Comparison of ENCODE assay signal across 8 cellular contexts in genomic region chr12:9750276-9751203, GRCh38. TPM values are rescaled to one million over a fixed set of nuclear protein-coding genes. Genes with fewer than 3 reads are reported as not detected.
DNase-seq lines count a peak whose midpoint lies in the region; ATAC-seq, FAIRE-seq and TF ChIP-seq lines count a peak whose summit lies in the region.

No MANE protein-coding gene starts in this region.

- peaks cover 55% of the 10 kb centered on the region for H3K4me1 Mint-ChIP-seq in stimulated activated naive CD8-positive, alpha-beta T cell treated with anti-CD3 and anti-CD28 coated beads, Interleukin-15, Interleukin-2, amounts not matched to agents 100 ng/mL and 50 ng/mL, for 24 hours (ENCODE audit: low read depth)

- no peak overlapping the region for H3K9ac ChIP-seq in liver (ENCODE audit: low read depth in 1 of 2, low read length in 2 of 2)

- H3K27me3 ChIP-seq in WERI-Rb-1 (ENCODE audit: insufficient read depth, low read depth, severe bottlenecking) (no peaks in the 10 kb centered on the region), liver (ENCODE audit: control insufficient read depth in 4 of 4, insufficient read depth in 4 of 4, low read length in 3 of 4) (no peaks in the 10 kb centered on the region)

- H3K36me3 ChIP-seq in WERI-Rb-1 (no peaks in the 10 kb centered on the region), liver (ENCODE audit: control insufficient read depth in 4 of 4, insufficient read depth in 3 of 4, low read depth in 1 of 4, low read length in 3 of 4) (peaks cover 0 to 1% (median 0%) of the 10 kb centered on the region in 4 donors)

- TF ChIP-seq CTCF in GM12865 (IDR thresholded peaks at IDR 0.05; ENCODE audit: insufficient read depth, low read depth, low read length, missing control alignments): peak; percentile 68
- TF ChIP-seq CTCF in WERI-Rb-1 (IDR thresholded peaks at IDR 0.05; ENCODE audit: low read depth, low read length): peak; percentile 60
- peak; percentile 80 for TF ChIP-seq CTCF in liver (IDR thresholded peaks at IDR 0.05; ENCODE audit: low read depth, low read length, missing input control)

- no peak overlapping the region for H3K27ac Mint-ChIP-seq in stimulated activated naive CD8-positive, alpha-beta T cell treated with anti-CD3 and anti-CD28 coated beads, Interleukin-15, Interleukin-2, amounts not matched to agents 100 ng/mL and 50 ng/mL, for 24 hours

- no peak overlapping the region for H3K27ac ChIP-seq in WERI-Rb-1
- no peak overlapping the region for H3K27ac ChIP-seq in liver (ENCODE audit: low read depth in 1 of 2, low read length in 2 of 2)

- peak; percentile 82 for DNase-seq in GM12865 (ENCODE audit: low read depth)
- DNase-seq in NCI-H2107 (lab: John Stamatoyannopoulos, UW): peak; percentile 19
- DNase-seq in WERI-Rb-1: peak; percentile 42
- DNase-seq in dermis microvascular lymphatic vessel endothelial cell (ENCODE audit: low read depth in 2 of 2): peak; percentile 48 to 73

- no peaks in the 10 kb centered on the region for H3K9me3 Mint-ChIP-seq in stimulated activated naive CD8-positive, alpha-beta T cell treated with anti-CD3 and anti-CD28 coated beads, Interleukin-15, Interleukin-2, amounts not matched to agents 100 ng/mL and 50 ng/mL, for 24 hours

- peak; percentile 69 for FAIRE-seq in A204.1 (lab: Jason Lieb, UNC)

- peak; percentile 76 for ATAC-seq in HG03066 (IDR thresholded peaks at IDR 0.05; ENCODE audit: low read depth, unreplicated experiment)

- H3K9me3 ChIP-seq in WERI-Rb-1 (ENCODE audit: severe bottlenecking) (no peaks in the 10 kb centered on the region), liver (ENCODE audit: control insufficient read depth in 4 of 4, low read length in 3 of 4) (no peaks in the 10 kb centered on the region)

- WGBS in liver: 11% methylated on average over 20 of the region's 20 CpGs

- H3K36me3 Mint-ChIP-seq in stimulated activated naive CD8-positive, alpha-beta T cell treated with anti-CD3 and anti-CD28 coated beads, Interleukin-15, Interleukin-2, amounts not matched to agents 100 ng/mL and 50 ng/mL, for 24 hours (ENCODE audit: low read depth): peaks cover 39% of the 10 kb centered on the region

- no peaks in the 10 kb centered on the region for H3K27me3 Mint-ChIP-seq in stimulated activated naive CD8-positive, alpha-beta T cell treated with anti-CD3 and anti-CD28 coated beads, Interleukin-15, Interleukin-2, amounts not matched to agents 100 ng/mL and 50 ng/mL, for 24 hours

- peak overlapping the region; percentile 61 for H3K4me3 Mint-ChIP-seq in stimulated activated naive CD8-positive, alpha-beta T cell treated with anti-CD3 and anti-CD28 coated beads, Interleukin-15, Interleukin-2, amounts not matched to agents 100 ng/mL and 50 ng/mL, for 24 hours

- TF ChIP-seq RAD21 in liver (IDR thresholded peaks at IDR 0.05): peak; percentile 77 to 83

- peaks cover 0 to 9% (median 3%) of the 10 kb centered on the region in 4 donors for H3K4me1 ChIP-seq in liver (ENCODE audit: control insufficient read depth in 4 of 4, insufficient read depth in 4 of 4, low read length in 3 of 4)

- no peak overlapping the region for H3K4me3 ChIP-seq in GM12865 (ENCODE audit: low read depth, low read length)
- peak overlapping the region; percentile 10 for H3K4me3 ChIP-seq in WERI-Rb-1 (ENCODE audit: low read depth, low read length)
- H3K4me3 ChIP-seq in liver (ENCODE audit: low read depth in 1 of 3, low read length in 3 of 3): no peak overlapping the region

TF ChIP-seq in liver, 16 proteins besides CTCF, POLR2A, EP300 and RAD21:
- TF ChIP-seq FOXA1 (IDR thresholded peaks at IDR 0.05) (no peak), EGR1 (IDR thresholded peaks at IDR 0.05; ENCODE audit: low read depth in 2 of 2) (no peak), RXRA (IDR thresholded peaks at IDR 0.05) (no peak), MAX (IDR thresholded peaks at IDR 0.05) (no peak), HNF4A (conservative IDR thresholded peaks at IDR 0.05) (no peak), NR2F2 (IDR thresholded peaks at IDR 0.05) (no peak), GABPA (IDR thresholded peaks at IDR 0.05 in 1 of 2, conservative IDR thresholded peaks at IDR 0.05 in 1 of 2) (no peak), REST (IDR thresholded peaks at IDR 0.05) (no peak)
TF ChIP-seq in liver: peak in this region for 0.

RNA-seq across cellular contexts. Expression of gene CD69, which starts 10.2 kb away (rescaled TPM):
- 0.39 and 1.3 TPM in 2 replicates for total RNA-seq in dermis microvascular lymphatic vessel endothelial cell
- 1 to 10 TPM; 1.8 to 2.7 TPM for total RNA-seq in liver
- 1 to 10 TPM; 1.3 to 1.6 TPM for polyA plus RNA-seq in liver

RNA-seq across cellular contexts. Expression of gene CLECL1, which starts 17.6 kb away (rescaled TPM):
- not detected in 2 replicates for total RNA-seq in dermis microvascular lymphatic vessel endothelial cell
- total RNA-seq in liver: under 1 TPM; 0.17 to 0.42 TPM
- under 1 TPM; 0.33 to 0.36 TPM for polyA plus RNA-seq in liver

Comparison
In these comparisons a context has a peak if more than half of its experiments do, and no peak if none do; other contexts are left out.
1. DNase-seq: peak in every context shown above with its lines; median percentile 82 in GM12865; 60 in dermis microvascular lymphatic vessel endothelial cell; 42 in WERI-Rb-1; 19 in NCI-H2107.